In the genomic region with DNA sequence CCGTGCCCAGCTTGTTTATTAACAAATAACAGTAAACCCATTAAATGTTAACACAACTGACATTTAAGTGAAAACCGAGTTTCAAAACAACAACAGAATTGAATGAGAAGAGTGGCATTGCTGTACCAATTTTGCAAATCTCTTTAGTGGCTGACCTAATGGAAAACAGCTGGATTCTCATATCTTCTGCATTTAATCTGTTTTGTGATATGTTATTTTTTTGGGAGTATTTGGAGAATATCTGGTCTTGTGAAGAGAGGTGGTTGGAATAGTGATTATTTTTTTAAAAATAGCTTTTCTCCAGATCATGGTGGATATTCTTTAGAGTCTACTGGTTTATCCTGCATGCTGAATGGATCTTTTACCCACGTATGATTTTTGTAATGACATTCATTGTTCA, we compare ENCODE assay signal across 30 cellular contexts. TPM values are rescaled to one million over a fixed set of nuclear protein-coding genes. Genes with fewer than 3 reads are reported as not detected.
"Had no signal": no experiment of that assay in that cellular context is flagged by ENCODE, and none has a peak within 500 bp of the region (broad histone marks: within the 10 kb centered on the region; RNA-seq: fewer than 3 reads in every experiment).

No MANE protein-coding gene starts in this region.

- H3K27me3 ChIP-seq: colonic mucosa, dorsolateral prefrontal cortex, esophagus muscularis mucosa, esophagus squamous epithelium, foreskin keratinocyte, gastrocnemius medialis, gastroesophageal sphincter, heart left ventricle, heart right ventricle, hepatocyte had no signal

- H2AFZ ChIP-seq: hepatocyte had no signal

- DNase-seq: colonic mucosa; cortex of kidney; dermis blood vessel endothelial cell; dorsolateral prefrontal cortex; effector CD4-positive, alpha-beta T cell; effector CD8-positive, alpha-beta T cell; effector memory CD4-positive, alpha-beta T cell; effector memory CD8-positive, alpha-beta T cell; endodermal cell; erythroblast; esophagus squamous epithelium; foreskin fibroblast; foreskin keratinocyte; foreskin melanocyte; gastrocnemius medialis; glutamatergic neuron; head of caudate nucleus; heart left ventricle; heart right ventricle; hippocampal formation had no signal

- H3K27ac Mint-ChIP-seq: dendritic cell treated with granulocyte-macrophage colony-stimulating factor and Interleukin-4, amounts not matched to agents 40 ng/mL and 50 ng/mL, for 4 days; effector memory CD8-positive, alpha-beta T cell; endodermal cell had no signal

- H3K9me3 ChIP-seq: colonic mucosa, esophagus squamous epithelium had no signal

- H3K4me1 ChIP-seq: colonic mucosa, esophagus muscularis mucosa, esophagus squamous epithelium, foreskin keratinocyte, gastrocnemius medialis, gastroesophageal sphincter, heart left ventricle, heart right ventricle had no signal

- H3K4me3 Mint-ChIP-seq: dendritic cell treated with granulocyte-macrophage colony-stimulating factor and Interleukin-4, amounts not matched to agents 40 ng/mL and 50 ng/mL, for 4 days; effector memory CD8-positive, alpha-beta T cell; endodermal cell had no signal

- H3K36me3 ChIP-seq: colonic mucosa had no signal

- H3K4me2 ChIP-seq: hepatocyte had no signal

- H3K27me3 Mint-ChIP-seq: dendritic cell treated with granulocyte-macrophage colony-stimulating factor and Interleukin-4, amounts not matched to agents 40 ng/mL and 50 ng/mL, for 4 days; effector memory CD8-positive, alpha-beta T cell had no signal

- H3K9me3 Mint-ChIP-seq: dendritic cell treated with granulocyte-macrophage colony-stimulating factor and Interleukin-4, amounts not matched to agents 40 ng/mL and 50 ng/mL, for 4 days; effector memory CD8-positive, alpha-beta T cell had no signal

- H3K4me3 ChIP-seq: colonic mucosa, coronary artery, dorsolateral prefrontal cortex, esophagus muscularis mucosa, esophagus squamous epithelium, gastrocnemius medialis, gastroesophageal sphincter, heart left ventricle, heart right ventricle, hepatocyte had no signal

- FAIRE-seq: endometrium, endothelial cell of umbilical vein, frontal cortex had no signal

- H3K27ac ChIP-seq: colonic mucosa, coronary artery, dorsolateral prefrontal cortex, epithelial cell of prostate, esophagus muscularis mucosa, esophagus squamous epithelium, foreskin keratinocyte, gastrocnemius medialis, gastroesophageal sphincter, heart left ventricle, heart right ventricle, hepatocyte had no signal

- ATAC-seq: effector memory CD8-positive, alpha-beta T cell; esophagus mucosa; foreskin keratinocyte; gastrocnemius medialis; gastroesophageal sphincter; heart left ventricle; heart right ventricle had no signal

- H3K79me2 ChIP-seq: hepatocyte had no signal

RNA-seq across cellular contexts. Expression of a gene that starts 51.1 kb away (rescaled TPM):
- polyA plus RNA-seq: hepatocyte had no signal
